ENCODE assay signal across 31 cellular contexts in the genomic region with DNA sequence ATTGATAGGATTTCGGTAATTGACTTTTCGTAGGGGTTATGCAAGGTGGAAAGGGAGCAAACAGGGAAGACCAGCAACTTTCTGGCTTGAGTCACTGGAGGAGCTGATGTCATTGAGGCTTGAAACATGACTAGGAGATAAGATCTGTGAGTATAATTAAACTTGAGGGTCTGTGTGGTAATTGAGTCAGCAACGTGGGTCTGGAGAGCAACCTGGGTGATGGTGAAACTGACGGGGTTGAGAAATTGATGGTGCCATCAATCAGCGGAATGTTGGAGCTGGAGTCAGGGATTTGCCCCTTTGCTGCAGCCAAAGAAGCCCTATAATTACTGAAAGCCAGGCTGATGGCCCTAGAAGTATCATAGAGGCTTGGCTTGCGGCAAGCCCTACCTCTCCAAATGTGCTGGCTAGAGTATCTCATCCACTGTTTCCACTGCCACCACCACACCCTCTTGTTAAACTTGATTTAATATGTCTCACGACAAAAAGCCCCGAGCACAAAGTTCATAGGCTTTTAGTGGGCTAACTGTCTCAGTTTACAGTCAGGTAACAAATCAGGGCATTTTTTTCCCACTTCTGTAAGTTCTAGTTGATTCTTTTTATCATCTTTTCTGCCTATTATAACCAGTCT.
DNase-seq lines count a peak whose midpoint lies in the region; ATAC-seq and TF ChIP-seq lines count a peak whose summit lies in the region.
"Had no signal": no experiment of that assay in that cellular context is flagged by ENCODE, and none has a peak within 500 bp of the region (broad histone marks: within the 10 kb centered on the region; RNA-seq: fewer than 3 reads in every experiment).

No MANE protein-coding gene starts in this region.

- H3K4me3 ChIP-seq in GM23248 (no peak overlapping the region), NB4 (ENCODE audit: low read depth, low read length) (no peak overlapping the region), colonic mucosa (no peak overlapping the region), neuronal stem cell (ENCODE audit: low read length in 2 of 2) (no peak overlapping the region)
- H3K4me3 ChIP-seq in naive thymus-derived CD4-positive, alpha-beta T cell (ENCODE audit: low read length) = no peak overlapping the region
- H3K4me3 ChIP-seq: dorsolateral prefrontal cortex, gastrocnemius medialis, right atrium auricular region, testis had no signal

- no peak for TF ChIP-seq POLR2A in NB4 (IDR thresholded peaks at IDR 0.05; ENCODE audit: extremely low read depth, insufficient read length)

- no peak overlapping the region for H2BK120ac ChIP-seq in neuronal stem cell (ENCODE audit: low read depth, low read length)

- CTCF ChIA-PET in naive thymus-derived CD4-positive, alpha-beta T cell (lab: Charles Lee) = no interaction called here

- no peak overlapping the region for H3K27ac ChIP-seq in GM23248
- no peak overlapping the region for H3K27ac ChIP-seq in colonic mucosa
- no peak overlapping the region for H3K27ac ChIP-seq in neuronal stem cell (replicated peaks; ENCODE audit: low read length)
- H3K27ac ChIP-seq in naive thymus-derived CD4-positive, alpha-beta T cell (ENCODE audit: low read depth, low read length) = no peak overlapping the region
- H3K27ac ChIP-seq: dorsolateral prefrontal cortex, gastrocnemius medialis, right atrium auricular region, testis had no signal

- no peak overlapping the region for H4K8ac ChIP-seq in neuronal stem cell (ENCODE audit: low read depth, low read length)

- peaks cover 0 to 7% (median 3%) of the 10 kb centered on the region in 11 donors for H3K9me3 Mint-ChIP-seq in naive thymus-derived CD4-positive, alpha-beta T cell
- H3K9me3 Mint-ChIP-seq: T-helper 2 cell treated with Interferon-gamma antibody and Interleukin-4, amounts not matched to agents 5 μg/mL and 100 μg/mL, for 36 hours had no signal

- POLR2A ChIA-PET in naive thymus-derived CD4-positive, alpha-beta T cell (lab: Charles Lee) = no interaction called here

- H2BK12ac ChIP-seq in neuronal stem cell (ENCODE audit: low read length) = no peak overlapping the region

- no peaks in the 10 kb centered on the region for H3K79me1 ChIP-seq in neuronal stem cell (ENCODE audit: low read depth, low read length)

- no peak overlapping the region for H3K27ac Mint-ChIP-seq in naive thymus-derived CD4-positive, alpha-beta T cell
- H3K27ac Mint-ChIP-seq: activated CD4-positive, alpha-beta memory T cell treated with anti-CD3 and anti-CD28 coated beads, Interleukin-2, amount 10 ng/mL, durations not matched to agents 7 days and 5 days; brain; CD14-positive monocyte; stimulated activated naive CD8-positive, alpha-beta T cell treated with anti-CD3 and anti-CD28 coated beads, Interleukin-15, Interleukin-2, amounts not matched to agents 100 ng/mL and 50 ng/mL, for 24 hours; T-helper 2 cell treated with Interferon-gamma antibody and Interleukin-4, amounts not matched to agents 5 μg/mL and 100 μg/mL, for 36 hours had no signal

- no peaks in the 10 kb centered on the region for H3K9me2 ChIP-seq in GM23248 (ENCODE audit: insufficient read depth)

- 43 to 45% methylated on average over 8 of the region's 8 CpGs for WGBS in GM23248 (ENCODE audit: low coverage in 1 of 2, low lambda C conversion rate in 2 of 2, missing lambda C conversion rate in 2 of 2), 2 experiments
- no CpG with 5 or more reads among the region's 8 CpGs for WGBS in neuronal stem cell (ENCODE audit: extremely low coverage in 2 of 2, insufficient read length in 2 of 2, insufficient replicate concordance in 1 of 2), 2 donors

- no peaks in the 10 kb centered on the region for H3K79me2 ChIP-seq in GM23248 (ENCODE audit: insufficient read depth)

- in situ Hi-C loops in GM23248 (cut with MboI) = no loop called here

- H4K20me1 ChIP-seq in GM23248 (ENCODE audit: insufficient read depth) = no peaks in the 10 kb centered on the region

- TF ChIP-seq CTCF in NB4 (IDR thresholded peaks at IDR 0.05; ENCODE audit: low read depth, low read length) (no peak), colonic mucosa (IDR thresholded peaks at IDR 0.05) (no peak)

- ATAC-seq in naive thymus-derived CD4-positive, alpha-beta T cell = no peak
- ATAC-seq in HG03280 (IDR thresholded peaks at IDR 0.05; ENCODE audit: unreplicated experiment) = no peak
- ATAC-seq: gastrocnemius medialis, left cardiac atrium, Panc1 had no signal

- no peak overlapping the region for H3K4ac ChIP-seq in neuronal stem cell (ENCODE audit: low read length)

- H3K4me1 ChIP-seq in GM23248 (ENCODE audit: insufficient read depth) (peaks cover 20% of the 10 kb centered on the region), colonic mucosa (no peaks in the 10 kb centered on the region), neuronal stem cell (ENCODE audit: control insufficient read depth in 2 of 2, insufficient read depth in 1 of 2, low read depth in 1 of 2, low read length in 2 of 2) (no peaks in the 10 kb centered on the region)
- H3K4me1 ChIP-seq in naive thymus-derived CD4-positive, alpha-beta T cell (ENCODE audit: control insufficient read depth in 2 of 2, insufficient read depth in 2 of 2, low read length in 2 of 2) = no peaks in the 10 kb centered on the region
- H3K4me1 ChIP-seq: gastrocnemius medialis, right atrium auricular region, testis had no signal

- no peak overlapping the region for H2BK15ac ChIP-seq in neuronal stem cell (ENCODE audit: low read length)

- no peak overlapping the region for H2AK5ac ChIP-seq in neuronal stem cell (ENCODE audit: low read depth, low read length)

- H3K9me3 ChIP-seq in GM23248 (ENCODE audit: low read depth) (no peaks in the 10 kb centered on the region), colonic mucosa (no peaks in the 10 kb centered on the region), neuronal stem cell (replicated peaks in 1 of 2; ENCODE audit: control insufficient read depth in 2 of 2, insufficient read depth in 1 of 2, low read depth in 1 of 2, low read length in 2 of 2) (no peaks in the 10 kb centered on the region)
- no peaks in the 10 kb centered on the region for H3K9me3 ChIP-seq in naive thymus-derived CD4-positive, alpha-beta T cell (ENCODE audit: control insufficient read depth in 2 of 3, low read length in 3 of 3)
- H3K9me3 ChIP-seq: gastrocnemius medialis, testis had no signal

- H3K36me3 Mint-ChIP-seq in naive thymus-derived CD4-positive, alpha-beta T cell = no peaks in the 10 kb centered on the region
- H3K36me3 Mint-ChIP-seq: brain, CD14-positive monocyte had no signal

- H2BK5ac ChIP-seq in neuronal stem cell (ENCODE audit: low read length) = no peak overlapping the region

- no peak overlapping the region for H3K4me3 Mint-ChIP-seq in naive thymus-derived CD4-positive, alpha-beta T cell
- H3K4me3 Mint-ChIP-seq: activated CD4-positive, alpha-beta memory T cell treated with anti-CD3 and anti-CD28 coated beads, Interleukin-2, amount 10 ng/mL, durations not matched to agents 7 days and 5 days; brain; CD14-positive monocyte; H9; stimulated activated naive CD8-positive, alpha-beta T cell treated with anti-CD3 and anti-CD28 coated beads, Interleukin-15, Interleukin-2, amounts not matched to agents 100 ng/mL and 50 ng/mL, for 24 hours; T-helper 2 cell treated with Interferon-gamma antibody and Interleukin-4, amounts not matched to agents 5 μg/mL and 100 μg/mL, for 36 hours had no signal

- H3K4me2 ChIP-seq in GM23248 (ENCODE audit: unreplicated experiment) = peak overlapping the region; percentile 11
- no peak overlapping the region for H3K4me2 ChIP-seq in neuronal stem cell (ENCODE audit: insufficient read depth, low read length, poor library complexity, severe bottlenecking)

- H3F3A ChIP-seq in GM23248 (ENCODE audit: insufficient read depth) = no peaks in the 10 kb centered on the region; the same call in 1 of the 2 replicates

- peak overlapping the region; percentile 35 for H3K18ac ChIP-seq in neuronal stem cell (ENCODE audit: low read length)

- H3K9ac ChIP-seq in GM23248 (no peak overlapping the region), colonic mucosa (ENCODE audit: low read depth in 2 of 2, low read length in 2 of 2) (no peak overlapping the region), neuronal stem cell (ENCODE audit: low read depth, low read length, poor library complexity) (no peak overlapping the region)

- no peaks in the 10 kb centered on the region for H3K36me3 ChIP-seq in GM23248 (ENCODE audit: low read depth)
- H3K36me3 ChIP-seq in colonic mucosa = no peaks in the 10 kb centered on the region
- H3K36me3 ChIP-seq in neuronal stem cell (replicated peaks in 1 of 2; ENCODE audit: control insufficient read depth in 2 of 2, insufficient read depth in 2 of 2, low read length in 2 of 2) = no peaks in the 10 kb centered on the region
- no peaks in the 10 kb centered on the region for H3K36me3 ChIP-seq in naive thymus-derived CD4-positive, alpha-beta T cell (ENCODE audit: control insufficient read depth in 2 of 3, insufficient read depth in 3 of 3, low read length in 3 of 3)
- H3K36me3 ChIP-seq: gastrocnemius medialis, right atrium auricular region had no signal

- no peak overlapping the region for H2AFZ ChIP-seq in GM23248
- H2AFZ ChIP-seq in neuronal stem cell (ENCODE audit: low read length) = no peak overlapping the region

- no peak overlapping the region for H3K14ac ChIP-seq in neuronal stem cell (ENCODE audit: low read length)

- H3K4me1 Mint-ChIP-seq in naive thymus-derived CD4-positive, alpha-beta T cell = no peaks in the 10 kb centered on the region
- H3K4me1 Mint-ChIP-seq: activated CD4-positive, alpha-beta memory T cell treated with anti-CD3 and anti-CD28 coated beads, Interleukin-2, amount 10 ng/mL, durations not matched to agents 7 days and 5 days; brain; CD14-positive monocyte; H9 had no signal

- intact Hi-C loops in colonic mucosa (cut with DNase I) = no loop called here
- intact Hi-C loops in naive thymus-derived CD4-positive, alpha-beta T cell (cut with micrococcal nuclease) = no loop called here

- DNase-seq in GM23248 = peak; percentile 35
- peak; percentile 13 for DNase-seq in NB4 (ENCODE audit: low read depth)
- DNase-seq in colonic mucosa = peak; percentile 50
- no peak for DNase-seq in neuronal stem cell (ENCODE audit: low spot score)
- DNase-seq in naive thymus-derived CD4-positive, alpha-beta T cell = no peak
- no peak for DNase-seq in NCI-H69 (lab: John Stamatoyannopoulos, UW)
- no peak for DNase-seq in stimulated activated CD4-positive, alpha-beta T cell treated with anti-CD3 and anti-CD28 coated beads, Interleukin-12 subunit alpha, Interleukin-12 subunit beta, amount 100 ng/mL, for 4 hours
- DNase-seq: activated CD4-positive, alpha-beta memory T cell treated with anti-CD3 and anti-CD28 coated beads, Interleukin-2, amount 10 ng/mL, durations not matched to agents 7 days and 5 days; activated CD8-positive, alpha-beta memory T cell treated with anti-CD3 and anti-CD28 coated beads, Interleukin-2, amount 50 U/mL, for 4 hours; activated naive CD4-positive, alpha-beta T cell treated with Interleukin-2 at 50 U/mL for 16 hours; DMS79 treated with DMSO at 0.1 percent for 48 hours; dorsolateral prefrontal cortex; gastrocnemius medialis; H9; hippocampal formation; IMR-90; left cardiac atrium; NCI-H1105; NCI-H187 treated with DMSO at 0.1 percent for 48 hours; NCI-H2171 treated with DMSO at 0.1 percent for 48 hours; NCI-H524 treated with DMSO at 0.1 percent for 48 hours; SIG-M5; stimulated activated CD8-positive, alpha-beta memory T cell treated with anti-CD3 and anti-CD28 coated beads, Interleukin-4, amount 100 ng/mL, for 48 hours; testis had no signal

- H4K91ac ChIP-seq in neuronal stem cell (ENCODE audit: low read depth, low read length, poor library complexity) = no peak overlapping the region

- H3K27me3 ChIP-seq in GM23248 (replicated peaks; ENCODE audit: insufficient read depth) = peaks cover 32% of the 10 kb centered on the region
- no peaks in the 10 kb centered on the region for H3K27me3 ChIP-seq in colonic mucosa
- H3K27me3 ChIP-seq in neuronal stem cell (ENCODE audit: control insufficient read depth in 3 of 3, insufficient read depth in 3 of 3, low read depth in 1 of 3, low read length in 3 of 3) = no peaks in the 10 kb centered on the region
- no peaks in the 10 kb centered on the region for H3K27me3 ChIP-seq in naive thymus-derived CD4-positive, alpha-beta T cell (ENCODE audit: control insufficient read depth in 2 of 2, insufficient read depth in 2 of 2, low read length in 2 of 2)
- H3K27me3 ChIP-seq: gastrocnemius medialis, right atrium auricular region, testis had no signal

- no peak overlapping the region for H3K23ac ChIP-seq in neuronal stem cell (ENCODE audit: low read depth, low read length, poor library complexity)

- peaks cover 0 to 26% (median 8%) of the 10 kb centered on the region in 5 donors for H3K27me3 Mint-ChIP-seq in naive thymus-derived CD4-positive, alpha-beta T cell
- H3K27me3 Mint-ChIP-seq: activated CD4-positive, alpha-beta memory T cell treated with anti-CD3 and anti-CD28 coated beads, Interleukin-2, amount 10 ng/mL, durations not matched to agents 7 days and 5 days; brain; stimulated activated naive CD8-positive, alpha-beta T cell treated with anti-CD3 and anti-CD28 coated beads, Interleukin-15, Interleukin-2, amounts not matched to agents 100 ng/mL and 50 ng/mL, for 24 hours had no signal

Comparison
In these comparisons a context has a peak if more than half of its experiments do, and no peak if none do; other contexts are left out.
1. DNase-seq: peak in GM23248 (single experiment), NB4 (single experiment) and colonic mucosa (single experiment); none in neuronal stem cell (single experiment), naive thymus-derived CD4-positive, alpha-beta T cell (0 of 9), NCI-H69 (single experiment) and stimulated activated CD4-positive, alpha-beta T cell treated with anti-CD3 and anti-CD28 coated beads, Interleukin-12 subunit alpha, Interleukin-12 subunit beta, amount 100 ng/mL, for 4 hours (single experiment).